Comparison of ENCODE assay signal across 5 cellular contexts in genomic region chrX:41750720-41751119, GRCh38.
"Had no signal": no experiment of that assay in that cellular context is flagged by ENCODE, and none has a peak within 500 bp of the region (broad histone marks: within the 10 kb centered on the region; RNA-seq: fewer than 3 reads in every experiment).

No MANE protein-coding gene starts in this region.

- DNase-seq: GF-D8 had no signal

- ATAC-seq: GM12878 had no signal

- FAIRE-seq: GM12878, GM12891, GM12892, GM18507 had no signal

- H3K4me3 ChIP-seq: GM12878 had no signal
